In genomic region chr13:99421271-99421670, GRCh38 we compare ENCODE assay signal across 16 cellular contexts.
A peak's percentile ranks its signal among the peaks of the same experiment; 100 is the strongest.
DNase-seq lines count a peak whose midpoint lies in the region; ATAC-seq and TF ChIP-seq lines count a peak whose summit lies in the region.
"Had no signal": no experiment of that assay in that cellular context is flagged by ENCODE, and none has a peak within 500 bp of the region (broad histone marks: within the 10 kb centered on the region; RNA-seq: fewer than 3 reads in every experiment).

No MANE protein-coding gene starts in this region.

- CTCF ChIA-PET in CD4-positive, alpha-beta memory T cell (lab: Charles Lee; ENCODE audit: partially characterized antibody): interaction anchor here (0.9 to 12.5 kb wide), 3 partner anchors 14 to 33 kb away, joined by 3 to 122 read pairs (median 49); no protein-coding TSS in a partner anchor

- H3K4me3 ChIP-seq in CD4-positive, alpha-beta memory T cell (ENCODE audit: low read length in 2 of 2): no peak overlapping the region
- H3K4me3 ChIP-seq in brain microvascular endothelial cell (ENCODE audit: low read depth, low read length): no peak overlapping the region
- H3K4me3 ChIP-seq: gastroesophageal sphincter, GM23248, left lung, skin epidermis had no signal

- in situ Hi-C loops in brain microvascular endothelial cell (cut with HindIII; ENCODE audit: low pct_ligation_motif_present, low sequenced_read_pairs): no loop called here

- H3K36me3 ChIP-seq in CD4-positive, alpha-beta memory T cell (ENCODE audit: insufficient read depth, low read length): no peaks in the 10 kb centered on the region
- H3K36me3 ChIP-seq in brain microvascular endothelial cell (replicated peaks): no peaks in the 10 kb centered on the region
- H3K36me3 ChIP-seq: gastroesophageal sphincter, left lung had no signal

- no peak for ATAC-seq in activated CD4-positive, CD25-positive, alpha-beta regulatory T cell treated with anti-CD3 and anti-CD28 coated beads, Interleukin-2, amount 50 U/mL, for 24 hours
- ATAC-seq in naive thymus-derived CD8-positive, alpha-beta T cell: no peak
- no peak for ATAC-seq in GM19328 (IDR thresholded peaks at IDR 0.05; ENCODE audit: unreplicated experiment)
- ATAC-seq: left lung had no signal

- no peaks in the 10 kb centered on the region for H3K27me3 Mint-ChIP-seq in CD4-positive, alpha-beta memory T cell
- peaks cover 7% of the 10 kb centered on the region for H3K27me3 Mint-ChIP-seq in activated T-helper 1 cell treated with anti-CD3 and anti-CD28 coated beads, Interleukin-12 subunit alpha, Interleukin-12 subunit beta, Interleukin-2, Interleukin-4 antibody, amounts not matched to agents 30 ng/mL and 10 ng/mL and 1 ng/mL, durations not matched to agents 14 hours and 24 hours and 36 hours (ENCODE audit: insufficient read depth)
- H3K27me3 Mint-ChIP-seq in naive thymus-derived CD8-positive, alpha-beta T cell: no peaks in the 10 kb centered on the region

- peak overlapping the region in 6 of 8 donors; percentile 4 to 90 (median 44) for H3K4me3 Mint-ChIP-seq in CD4-positive, alpha-beta memory T cell
- peak overlapping the region; percentile 2 for H3K4me3 Mint-ChIP-seq in activated T-helper 1 cell treated with anti-CD3 and anti-CD28 coated beads, Interleukin-12 subunit alpha, Interleukin-12 subunit beta, Interleukin-2, Interleukin-4 antibody, amounts not matched to agents 30 ng/mL and 10 ng/mL and 1 ng/mL, durations not matched to agents 14 hours and 24 hours and 36 hours
- peak overlapping the region in 9 of 10 donors; percentile 50 to 84 (median 61) for H3K4me3 Mint-ChIP-seq in naive thymus-derived CD8-positive, alpha-beta T cell

- H3K27ac ChIP-seq in CD4-positive, alpha-beta memory T cell (ENCODE audit: low read depth, low read length): no peak overlapping the region
- no peak overlapping the region for H3K27ac ChIP-seq in brain microvascular endothelial cell
- H3K27ac ChIP-seq: gastroesophageal sphincter, GM23248, left lung had no signal

- no peak for TF ChIP-seq CTCF in brain microvascular endothelial cell (IDR thresholded peaks at IDR 0.05; ENCODE audit: low read depth, low read length, missing control alignments)

- H3K9me3 Mint-ChIP-seq in CD4-positive, alpha-beta memory T cell: peaks cover 0 to 2% (median 0%) of the 10 kb centered on the region in 8 donors
- H3K9me3 Mint-ChIP-seq in activated T-helper 1 cell treated with anti-CD3 and anti-CD28 coated beads, Interleukin-12 subunit alpha, Interleukin-12 subunit beta, Interleukin-2, Interleukin-4 antibody, amounts not matched to agents 30 ng/mL and 10 ng/mL and 1 ng/mL, durations not matched to agents 14 hours and 24 hours and 36 hours: no peaks in the 10 kb centered on the region
- peaks cover 0 to 1% (median 0%) of the 10 kb centered on the region in 9 donors for H3K9me3 Mint-ChIP-seq in naive thymus-derived CD8-positive, alpha-beta T cell

- intact Hi-C loops in CD4-positive, alpha-beta memory T cell (cut with micrococcal nuclease): no loop called here
- intact Hi-C loops in activated T-helper 1 cell treated with anti-CD3 and anti-CD28 coated beads, Interleukin-12 subunit alpha, Interleukin-12 subunit beta, Interleukin-2, Interleukin-4 antibody, amounts not matched to agents 30 ng/mL and 10 ng/mL and 1 ng/mL, durations not matched to agents 14 hours and 24 hours and 36 hours (cut with micrococcal nuclease): no loop called here

- peaks cover 40 to 67% (median 53%) of the 10 kb centered on the region in 4 donors for H3K4me1 Mint-ChIP-seq in CD4-positive, alpha-beta memory T cell
- peaks cover 69% of the 10 kb centered on the region for H3K4me1 Mint-ChIP-seq in activated T-helper 1 cell treated with anti-CD3 and anti-CD28 coated beads, Interleukin-12 subunit alpha, Interleukin-12 subunit beta, Interleukin-2, Interleukin-4 antibody, amounts not matched to agents 30 ng/mL and 10 ng/mL and 1 ng/mL, durations not matched to agents 14 hours and 24 hours and 36 hours (ENCODE audit: low read depth)
- peaks cover 57 to 96% (median 65%) of the 10 kb centered on the region in 4 donors for H3K4me1 Mint-ChIP-seq in naive thymus-derived CD8-positive, alpha-beta T cell

- H3K9me3 ChIP-seq in CD4-positive, alpha-beta memory T cell (ENCODE audit: control insufficient read depth in 1 of 2, low read length in 2 of 2): no peaks in the 10 kb centered on the region
- H3K9me3 ChIP-seq: gastroesophageal sphincter, left lung had no signal

- peak; percentile 25 for DNase-seq in activated CD4-positive, CD25-positive, alpha-beta regulatory T cell treated with anti-CD3 and anti-CD28 coated beads, Interleukin-2, amount 50 U/mL, for 72 hours
- no peak for DNase-seq in CD4-positive, alpha-beta memory T cell
- no peak for DNase-seq in activated T-helper 1 cell treated with anti-CD3 and anti-CD28 coated beads, Interleukin-12 subunit alpha, Interleukin-12 subunit beta, Interleukin-2, Interleukin-4 antibody, amounts not matched to agents 30 ng/mL and 10 ng/mL and 1 ng/mL, durations not matched to agents 14 hours and 24 hours and 36 hours (ENCODE audit: low spot score)
- DNase-seq in naive thymus-derived CD8-positive, alpha-beta T cell: peak in 1 of 10 donors; percentile 23
- DNase-seq in brain microvascular endothelial cell (no peak), NCI-H1105 (lab: John Stamatoyannopoulos, UW) (no peak)
- DNase-seq: cortex of kidney; GM23248; NCI-H524 treated with DMSO at 0.1 percent for 48 hours; OCI-M1; stimulated activated CD4-positive, alpha-beta T cell treated with anti-CD3 and anti-CD28 coated beads, Interleukin-4, amount 100 ng/mL, for 24 hours had no signal

- peak overlapping the region in 5 of 7 donors; percentile 64 to 91 (median 85) for H3K27ac Mint-ChIP-seq in CD4-positive, alpha-beta memory T cell
- H3K27ac Mint-ChIP-seq in activated T-helper 1 cell treated with anti-CD3 and anti-CD28 coated beads, Interleukin-12 subunit alpha, Interleukin-12 subunit beta, Interleukin-2, Interleukin-4 antibody, amounts not matched to agents 30 ng/mL and 10 ng/mL and 1 ng/mL, durations not matched to agents 14 hours and 24 hours and 36 hours: no peak overlapping the region
- H3K27ac Mint-ChIP-seq in naive thymus-derived CD8-positive, alpha-beta T cell: peak overlapping the region in 8 of 10 donors; percentile 75 to 98 (median 92)

- H3K27me3 ChIP-seq in CD4-positive, alpha-beta memory T cell (ENCODE audit: insufficient read depth, low read length): no peaks in the 10 kb centered on the region
- peaks cover 2% of the 10 kb centered on the region for H3K27me3 ChIP-seq in brain microvascular endothelial cell (replicated peaks)

- POLR2A ChIA-PET in CD4-positive, alpha-beta memory T cell (lab: Charles Lee; ENCODE audit: partially characterized antibody): interaction anchor here (1.0 to 2.2 kb wide), 4 partner anchors 13 to 119 kb away, joined by 4 to 15 read pairs (median 6); no protein-coding TSS in a partner anchor
- POLR2A ChIA-PET in naive thymus-derived CD8-positive, alpha-beta T cell (lab: Charles Lee): interaction anchor here (0.8 to 2.1 kb wide), 5 partner anchors 8 to 39 kb away, joined by 3 to 8 read pairs (median 6); no protein-coding TSS in a partner anchor

- peaks cover 62% of the 10 kb centered on the region for H3K4me1 ChIP-seq in CD4-positive, alpha-beta memory T cell (ENCODE audit: insufficient read depth, low read length)
- H3K4me1 ChIP-seq: gastroesophageal sphincter had no signal

- H3K36me3 Mint-ChIP-seq in CD4-positive, alpha-beta memory T cell: no peaks in the 10 kb centered on the region
- peaks cover 6% of the 10 kb centered on the region for H3K36me3 Mint-ChIP-seq in activated T-helper 1 cell treated with anti-CD3 and anti-CD28 coated beads, Interleukin-12 subunit alpha, Interleukin-12 subunit beta, Interleukin-2, Interleukin-4 antibody, amounts not matched to agents 30 ng/mL and 10 ng/mL and 1 ng/mL, durations not matched to agents 14 hours and 24 hours and 36 hours (ENCODE audit: low read depth)
- no peaks in the 10 kb centered on the region for H3K36me3 Mint-ChIP-seq in naive thymus-derived CD8-positive, alpha-beta T cell

Comparison
In these comparisons a context has a peak if more than half of its experiments do, and no peak if none do; other contexts are left out.
1. H3K4me3 Mint-ChIP-seq: peak in every context shown above with its lines; median percentile 61 in naive thymus-derived CD8-positive, alpha-beta T cell; 44 in CD4-positive, alpha-beta memory T cell; 2 in activated T-helper 1 cell treated with anti-CD3 and anti-CD28 coated beads, Interleukin-12 subunit alpha, Interleukin-12 subunit beta, Interleukin-2, Interleukin-4 antibody, amounts not matched to agents 30 ng/mL and 10 ng/mL and 1 ng/mL, durations not matched to agents 14 hours and 24 hours and 36 hours.